In the genomic region with DNA sequence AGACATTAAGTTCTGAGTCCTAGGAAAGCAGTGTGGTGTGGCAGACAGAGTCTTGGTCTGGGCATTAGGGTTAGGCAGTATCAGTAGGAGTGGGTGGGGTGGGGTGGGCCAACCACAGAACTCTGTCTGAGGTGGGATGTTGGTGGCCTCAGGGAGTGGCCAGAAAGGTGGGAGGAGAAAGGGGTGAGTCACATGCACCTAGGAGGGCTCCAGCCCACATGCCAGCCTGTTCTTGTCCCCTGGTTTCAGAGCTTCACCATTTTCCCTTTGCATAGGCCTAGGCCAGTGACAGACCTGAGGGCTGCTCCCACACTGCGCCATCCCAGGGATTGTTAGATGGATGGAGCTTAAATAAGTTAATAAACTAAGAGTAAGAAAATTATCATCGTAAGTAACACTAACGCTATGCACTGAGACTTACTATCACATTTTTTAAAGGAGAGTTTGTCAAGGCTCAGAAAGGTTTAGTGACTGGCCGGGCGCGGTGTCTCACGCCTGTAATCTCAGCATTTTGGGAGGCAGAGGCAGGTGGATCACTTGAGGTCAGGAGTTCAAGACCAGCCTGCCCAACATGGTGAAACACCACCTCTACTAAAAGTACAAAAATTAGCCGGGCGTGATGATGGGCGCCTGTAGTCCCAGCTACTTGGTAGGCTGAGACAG, we compare ENCODE assay signal across 11 cellular contexts. TPM values are rescaled to one million over a fixed set of nuclear protein-coding genes. Genes with fewer than 3 reads are reported as not detected.
DNase-seq lines count a peak whose midpoint lies in the region; ATAC-seq, FAIRE-seq and TF ChIP-seq lines count a peak whose summit lies in the region.
"Had no signal": no experiment of that assay in that cellular context is flagged by ENCODE, and none has a peak within 500 bp of the region (broad histone marks: within the 10 kb centered on the region; RNA-seq: fewer than 3 reads in every experiment).

No MANE protein-coding gene starts in this region.

- no peak for TF ChIP-seq RAD21 in K562 (CRISPR knock-in tag; conservative IDR thresholded peaks at IDR 0.05 in 1 of 2, IDR thresholded peaks at IDR 0.05 in 1 of 2)

- FAIRE-seq in K562 (lab: Jason Lieb, UNC), result no peak

- intact Hi-C loops in K562 (cut with micrococcal nuclease), result loop anchor here (1.0 to 10.0 kb wide), 2 partner anchors 119 to 312 kb away; no protein-coding TSS in a partner anchor
- intact Hi-C loops in testis (cut with DNase I; ENCODE audit: low total_unique reads), result no loop called here

- peaks cover 15 to 27% (median 23%) of the 10 kb centered on the region in 3 donors for H3K4me1 Mint-ChIP-seq in naive B cell

- TF ChIP-seq POLR2A in K562 (conservative IDR thresholded peaks at IDR 0.05), result no peak
- no peak for TF ChIP-seq POLR2A in testis (IDR thresholded peaks at IDR 0.05)

- peaks cover 2% of the 10 kb centered on the region for H3K9me1 ChIP-seq in K562 (ENCODE audit: control insufficient read depth, insufficient read depth, low read length)

- H4K20me1 ChIP-seq in K562 (replicated peaks; ENCODE audit: control insufficient read depth, insufficient read depth, low read length), result no peaks in the 10 kb centered on the region

- H3K4me2 ChIP-seq in K562 (ENCODE audit: insufficient read depth, low read length), result no peak overlapping the region

- no peaks in the 10 kb centered on the region for H3K79me2 ChIP-seq in K562 (ENCODE audit: control insufficient read depth, insufficient read depth, low read length)

- H3K4me3 Mint-ChIP-seq in naive B cell, result peak overlapping the region in 6 of 8 donors; percentile 39 to 86 (median 66)

- H3K27ac Mint-ChIP-seq in naive B cell, result peak overlapping the region in 3 of 6 donors; percentile 73 to 80 (median 76)

- in situ Hi-C loops in K562 (cut with MboI), result no loop called here

- WGBS in K562 (ENCODE audit: insufficient coverage, low coverage, missing lambda C conversion rate), result 90% methylated on average over 10 of the region's 10 CpGs
- 74 to 78% methylated on average over 10 of the region's 10 CpGs for WGBS in testis, 2 donors

- no peak overlapping the region for H3K9ac ChIP-seq in K562 (ENCODE audit: insufficient read depth in 1 of 2, low read depth in 2 of 2, low read length in 2 of 2)

- CTCF ChIA-PET in K562 (lab: Yijun Ruan, JAX; ENCODE audit: low intra/inter-chr PET ratio), result interaction anchor here (0.6 kb wide), 2 partner anchors 236 to 1077 kb away, joined by 3 to 6 read pairs; no protein-coding TSS in a partner anchor

- H3K27ac ChIP-seq in C4-2B, result peak overlapping the region; percentile 24; the same call in 1 of the 2 replicates
- H3K27ac ChIP-seq in K562 (ENCODE audit: extremely low read depth, low read depth, low read length), result no peak overlapping the region
- H3K27ac ChIP-seq in testis, result no peak overlapping the region
- H3K27ac ChIP-seq: gastrocnemius medialis had no signal

- peak overlapping the region; percentile 85; the same call in 1 of the 2 replicates for H2AFZ ChIP-seq in K562 (ENCODE audit: low read depth, low read length)

- DNase-seq in HUDEP-2 (lab: John Stamatoyannopoulos, UW; ENCODE audit: unreplicated experiment in 76 of 76) (peak in 48 of 76 experiments; percentile 1 to 58 (median 28)), K562 (ENCODE audit: extremely low read depth in 1 of 4, low spot score in 3 of 4) (peak in 3 of 4 experiments; percentile 39 to 45 (median 45)), naive B cell (no peak), NCI-H1105 treated with DMSO at 0.1 percent for 48 hours (lab: John Stamatoyannopoulos, UW) (no peak), NCI-H2107 treated with DMSO at 0.1 percent for 48 hours (lab: John Stamatoyannopoulos, UW; ENCODE audit: unreplicated experiment) (no peak), testis (no peak), GOT3 (lab: John Stamatoyannopoulos, UW) (no peak)

- H3K27me3 ChIP-seq in K562 (ENCODE audit: control insufficient read depth in 2 of 2, insufficient read depth in 2 of 2, low read length in 2 of 2), result no peaks in the 10 kb centered on the region
- no peaks in the 10 kb centered on the region for H3K27me3 ChIP-seq in testis
- H3K27me3 ChIP-seq: gastrocnemius medialis had no signal

- no TSS peak for BruUV-seq in K562 (replicated peaks; lab: Mats Ljungman, UMichigan)

- no peak for ATAC-seq in K562
- ATAC-seq in naive B cell (ENCODE audit: low read depth in 2 of 2), result no peak

- TF ChIP-seq EP300 in K562 (IDR thresholded peaks at IDR 0.05; ENCODE audit: low read length), result no peak

- no peak for TF ChIP-seq CTCF in C4-2B (conservative IDR thresholded peaks at IDR 0.05)
- TF ChIP-seq CTCF in K562 (IDR thresholded peaks at IDR 0.05 in 2 of 3, conservative IDR thresholded peaks at IDR 0.05 in 1 of 3; ENCODE audit: insufficient read depth in 2 of 3, low read depth in 1 of 3, low read length in 3 of 3), result no peak
- TF ChIP-seq CTCF in testis (IDR thresholded peaks at IDR 0.05), result no peak

- POLR2A ChIA-PET in K562 (lab: Yijun Ruan, JAX), result interaction anchor here (0.6 to 0.7 kb wide), 3 partner anchors 8 to 218 kb away, joined by 3 to 6 read pairs (median 3); no protein-coding TSS in a partner anchor

- H3K36me3 ChIP-seq in K562 (ENCODE audit: control insufficient read depth, insufficient read depth, low read length), result no peaks in the 10 kb centered on the region
- H3K36me3 ChIP-seq in testis (ENCODE audit: low read depth, missing control alignments), result no peaks in the 10 kb centered on the region
- H3K36me3 ChIP-seq: gastrocnemius medialis had no signal

- H3K4me3 ChIP-seq in K562 (no peak overlapping the region), testis (peak overlapping the region in 1 of 2 donors; percentile 34)

- no peaks in the 10 kb centered on the region for H3K36me3 Mint-ChIP-seq in naive B cell

- no peaks in the 10 kb centered on the region for H3K9me3 Mint-ChIP-seq in naive B cell

- H3K4me1 ChIP-seq in K562 (replicated peaks in 1 of 2; ENCODE audit: control insufficient read depth in 2 of 2, insufficient read depth in 2 of 2, low read length in 2 of 2), result peaks cover 37 to 38% of the 10 kb centered on the region in 2 experiments
- H3K4me1 ChIP-seq in testis, result peaks cover 42% of the 10 kb centered on the region

- H3K27me3 Mint-ChIP-seq in naive B cell, result peaks cover 0 to 5% (median 0%) of the 10 kb centered on the region in 3 donors

- H3K9me3 ChIP-seq in K562 (replicated peaks; ENCODE audit: control insufficient read depth, insufficient read depth, low read depth, low read length) (no peaks in the 10 kb centered on the region), testis (no peaks in the 10 kb centered on the region)
- H3K9me3 ChIP-seq: gastrocnemius medialis had no signal

TF ChIP-seq in K562, 482 proteins besides CTCF, POLR2A, EP300 and RAD21 (continues in another document):
- TF ChIP-seq ADNP (tag; IDR thresholded peaks at IDR 0.05), result no peak
- no peak for TF ChIP-seq RFX5 (IDR thresholded peaks at IDR 0.05; ENCODE audit: low read depth, low read length)
- TF ChIP-seq ZNF778 (CRISPR knock-in tag; IDR thresholded peaks at IDR 0.05), result no peak
- TF ChIP-seq, protein P1, sequence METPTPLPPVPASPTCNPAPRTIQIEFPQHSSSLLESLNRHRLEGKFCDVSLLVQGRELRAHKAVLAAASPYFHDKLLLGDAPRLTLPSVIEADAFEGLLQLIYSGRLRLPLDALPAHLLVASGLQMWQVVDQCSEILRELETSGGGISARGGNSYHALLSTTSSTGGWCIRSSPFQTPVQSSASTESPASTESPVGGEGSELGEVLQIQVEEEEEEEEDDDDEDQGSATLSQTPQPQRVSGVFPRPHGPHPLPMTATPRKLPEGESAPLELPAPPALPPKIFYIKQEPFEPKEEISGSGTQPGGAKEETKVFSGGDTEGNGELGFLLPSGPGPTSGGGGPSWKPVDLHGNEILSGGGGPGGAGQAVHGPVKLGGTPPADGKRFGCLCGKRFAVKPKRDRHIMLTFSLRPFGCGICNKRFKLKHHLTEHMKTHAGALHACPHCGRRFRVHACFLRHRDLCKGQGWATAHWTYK (CRISPR knock-in tag; IDR thresholded peaks at IDR 0.05), result no peak
- TF ChIP-seq ZNF707 (CRISPR knock-in tag; conservative IDR thresholded peaks at IDR 0.05), result no peak

RNA-seq across cellular contexts. Expression of gene DNASE1L3, which starts 33.8 kb away (rescaled TPM):
- total RNA-seq in K562 (2011; cell fraction: chromatin; rRNA removed; ENCODE audit: low replicate concordance), result not detected in 2 replicates
- not detected in 2 replicates for total RNA-seq in K562 (2011; cell fraction: nucleolus; rRNA removed)
- not detected in 2 replicates for total RNA-seq in K562 (2011; cell fraction: nucleoplasm; rRNA removed)
- total RNA-seq in K562 (2014; rRNA removed) (not detected in 2 replicates), K562 (2014; rRNA removed; fragmentation: Illumina TruSeq; extraction: Trizol) (not detected in 2 replicates), K562 (2015; rRNA removed; fragmentation: Illumina TruSeq; extraction: Trizol) (not detected in 2 replicates), K562 (2021) (not detected in 2 replicates), testis (1 to 10 TPM; 1.2 to 3.8 TPM)
- polyA plus RNA-seq in K562 (2011; rRNA removed) (0.06 TPM in 1 of 2 replicates, not detected in the other), K562 (2014; fragmentation: Illumina TruSeq; extraction: Trizol) (not detected in 2 replicates), K562 (2014; fragmentation: Nextera tagmentation; extraction: Ambion mirVana) (not detected), K562 (2014; rRNA removed) (not detected in 2 replicates), naive B cell (ENCODE audit: low read depth in 6 of 6) (10 to 100 TPM in 3 of 6 donors, 1 to 10 TPM in 3; 8.0 to 41.5 (median 14.4) TPM), testis (ENCODE audit: insufficient read depth, low read depth, low replicate concordance) (8.2 TPM)
- not detected in 2 replicates for polyA plus RNA-seq in K562 (2011; cell fraction: cytosol; rRNA removed)
- polyA plus RNA-seq in K562 (2011; cell fraction: nucleus; rRNA removed), result not detected in 2 replicates
- polyA plus RNA-seq in K562 (2012), result not detected in 2 replicates
- polyA minus RNA-seq in K562 (2011; rRNA and poly(A)+ RNA removed), result not detected in 2 replicates
- not detected in 2 replicates for polyA minus RNA-seq in K562 (2011; cell fraction: cytosol; rRNA and poly(A)+ RNA removed)
- polyA minus RNA-seq in K562 (2011; cell fraction: nucleus; rRNA and poly(A)+ RNA removed), result not detected in 2 replicates
- total RNA-seq: RPMI7951 had no signal
- polyA plus RNA-seq: CD14-positive monocyte had no signal

Comparison
In these comparisons a context has a peak if more than half of its experiments do, and no peak if none do; other contexts are left out.
1. DNase-seq: peak in HUDEP-2 (48 of 76) and K562 (3 of 4); none in naive B cell (single experiment), NCI-H1105 treated with DMSO at 0.1 percent for 48 hours (single experiment), NCI-H2107 treated with DMSO at 0.1 percent for 48 hours (single experiment), testis (single experiment) and GOT3 (single experiment).